Comparison of ENCODE assay signal across 9 cellular contexts in the genomic region with DNA sequence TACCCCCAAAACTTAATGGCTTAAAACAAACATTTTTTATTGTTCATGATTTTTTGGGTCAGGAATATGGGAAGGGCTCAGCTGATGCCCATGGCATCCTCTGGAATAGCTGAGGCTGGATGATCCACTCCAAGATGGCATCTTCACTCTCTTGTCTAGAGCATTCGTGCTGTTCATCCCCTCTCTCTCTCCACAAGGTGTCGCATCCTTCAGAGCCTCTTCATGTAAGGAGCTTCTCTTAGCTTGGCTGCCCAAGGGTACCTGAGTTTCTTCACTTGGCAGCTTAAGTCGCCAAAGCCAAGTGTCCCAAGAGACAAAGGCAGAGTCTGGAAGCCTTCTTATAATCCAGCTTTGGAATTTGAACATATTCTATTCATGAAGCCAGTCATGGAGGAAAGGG.
DNase-seq lines count a peak whose midpoint lies in the region; ATAC-seq and TF ChIP-seq lines count a peak whose summit lies in the region.
"Had no signal": no experiment of that assay in that cellular context is flagged by ENCODE, and none has a peak within 500 bp of the region (broad histone marks: within the 10 kb centered on the region; RNA-seq: fewer than 3 reads in every experiment).

No MANE protein-coding gene starts in this region.

- peaks cover 3% of the 10 kb centered on the region; the same call in 1 of the 2 replicates for H3K9me3 ChIP-seq in Karpas-422 (ENCODE audit: low read length)

- ATAC-seq in GM18868 (IDR thresholded peaks at IDR 0.05; ENCODE audit: unreplicated experiment) (peak; percentile 84), HG03571 (IDR thresholded peaks at IDR 0.05; ENCODE audit: unreplicated experiment) (no peak), GM18519 (IDR thresholded peaks at IDR 0.05; ENCODE audit: low FRiP score, unreplicated experiment) (no peak)
- ATAC-seq: activated CD8-positive, alpha-beta memory T cell treated with anti-CD3 and anti-CD28 coated beads, Interleukin-2, amount 10 ng/mL, durations not matched to agents 7 days and 5 days had no signal

- H3K79me2 ChIP-seq in Karpas-422 (ENCODE audit: low read length): no peaks in the 10 kb centered on the region

- H3K9me2 ChIP-seq in Karpas-422 (replicated peaks; ENCODE audit: insufficient read depth, low read length): no peaks in the 10 kb centered on the region

- H4K20me1 ChIP-seq in Karpas-422 (ENCODE audit: insufficient read depth, low read depth, low read length): no peaks in the 10 kb centered on the region

- peak; percentile 17; the same call in 1 of the 2 replicates for TF ChIP-seq CTCF in AG09319 (IDR thresholded peaks at IDR 0.05; ENCODE audit: low read depth, low read length)
- peak; percentile 64 for TF ChIP-seq CTCF in epithelial cell of esophagus (IDR thresholded peaks at IDR 0.05; ENCODE audit: insufficient read depth, low read depth, low read length, missing control alignments)

- no peaks in the 10 kb centered on the region for H3K27me3 ChIP-seq in Karpas-422 (ENCODE audit: low read length)

- H3K4me1 ChIP-seq in Karpas-422 (ENCODE audit: low read length): no peaks in the 10 kb centered on the region

- H3K4me2 ChIP-seq in Karpas-422 (ENCODE audit: low read depth, low read length, poor library complexity, severe bottlenecking): no peak overlapping the region

- no peaks in the 10 kb centered on the region for H3K36me3 ChIP-seq in Karpas-422 (ENCODE audit: insufficient read depth, low read length)

- H2AFZ ChIP-seq in Karpas-422 (ENCODE audit: low read length): no peak overlapping the region

- DNase-seq in AG09319 (ENCODE audit: extremely low read depth, low read depth): no peak
- DNase-seq in Karpas-422: peak; percentile 88
- peak; percentile 68 for DNase-seq in epithelial cell of esophagus (ENCODE audit: low read depth)
- DNase-seq in NOMO-1 treated with dmso at 0.1 percent for 144 hours (lab: John Stamatoyannopoulos, UW; ENCODE audit: unreplicated experiment): no peak
- no peak for DNase-seq in nucleus accumbens (lab: John Stamatoyannopoulos, UW)
- DNase-seq: activated CD8-positive, alpha-beta memory T cell treated with anti-CD3 and anti-CD28 coated beads, Interleukin-2, amount 10 ng/mL, durations not matched to agents 7 days and 5 days had no signal

- no peak overlapping the region for H3K27ac ChIP-seq in Karpas-422 (ENCODE audit: low read length)

- no peak overlapping the region for H3K9ac ChIP-seq in Karpas-422 (ENCODE audit: low read length)

- H3K4me3 ChIP-seq in Karpas-422 (ENCODE audit: low read length): no peak overlapping the region
- H3K4me3 ChIP-seq in epithelial cell of esophagus (ENCODE audit: low read length): no peak overlapping the region

Comparison
In these comparisons a context has a peak if more than half of its experiments do, and no peak if none do; other contexts are left out.
1. DNase-seq: peak in Karpas-422 (single experiment) and epithelial cell of esophagus (single experiment); none in AG09319 (single experiment), NOMO-1 treated with dmso at 0.1 percent for 144 hours (single experiment) and nucleus accumbens (0 of 56).